1 cellular context compared by ENCODE assay signal in the genomic region with DNA sequence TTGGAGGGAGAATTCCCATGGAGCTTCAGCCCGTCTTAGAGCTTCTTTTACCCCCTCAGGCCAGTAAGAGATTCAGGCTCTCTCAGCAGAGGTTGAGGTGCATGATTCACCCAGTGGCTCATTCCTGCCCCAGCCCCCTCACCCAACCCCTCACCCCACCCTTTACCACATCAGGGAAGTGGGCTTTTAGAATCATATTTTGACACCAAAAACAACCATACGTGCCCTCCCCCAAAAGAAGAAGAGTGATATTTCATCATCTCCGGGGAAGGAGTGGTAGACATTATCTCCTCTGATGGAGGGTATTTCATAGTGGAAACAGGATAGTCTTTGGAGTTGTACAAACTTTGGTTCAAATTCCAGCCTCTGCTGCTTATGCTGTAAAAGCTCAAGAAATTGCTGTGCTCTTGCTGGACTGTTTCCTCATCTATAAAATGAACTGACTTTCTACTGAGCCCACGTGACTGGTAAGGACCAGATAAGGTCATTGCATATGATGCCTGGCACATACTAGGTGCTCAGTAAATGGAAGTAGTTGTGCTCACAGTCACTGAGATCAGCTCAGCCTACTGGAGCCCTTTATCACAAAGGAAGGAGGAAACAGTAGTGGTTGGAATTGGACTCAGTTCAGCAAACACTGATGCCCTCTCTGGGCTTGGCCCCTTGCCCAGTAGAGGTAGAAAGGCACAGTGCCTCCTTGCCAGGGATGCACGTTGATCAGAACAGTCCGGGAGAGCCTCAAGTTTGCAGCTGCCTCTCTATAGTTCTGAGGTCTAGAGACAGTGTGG.
TF ChIP-seq lines count a peak whose summit lies in the region.

No MANE protein-coding gene starts in this region.

TF ChIP-seq in GM23338, 12 proteins besides CTCF, POLR2A, EP300 and RAD21 (continued from another document):
- TF ChIP-seq, protein P1, sequence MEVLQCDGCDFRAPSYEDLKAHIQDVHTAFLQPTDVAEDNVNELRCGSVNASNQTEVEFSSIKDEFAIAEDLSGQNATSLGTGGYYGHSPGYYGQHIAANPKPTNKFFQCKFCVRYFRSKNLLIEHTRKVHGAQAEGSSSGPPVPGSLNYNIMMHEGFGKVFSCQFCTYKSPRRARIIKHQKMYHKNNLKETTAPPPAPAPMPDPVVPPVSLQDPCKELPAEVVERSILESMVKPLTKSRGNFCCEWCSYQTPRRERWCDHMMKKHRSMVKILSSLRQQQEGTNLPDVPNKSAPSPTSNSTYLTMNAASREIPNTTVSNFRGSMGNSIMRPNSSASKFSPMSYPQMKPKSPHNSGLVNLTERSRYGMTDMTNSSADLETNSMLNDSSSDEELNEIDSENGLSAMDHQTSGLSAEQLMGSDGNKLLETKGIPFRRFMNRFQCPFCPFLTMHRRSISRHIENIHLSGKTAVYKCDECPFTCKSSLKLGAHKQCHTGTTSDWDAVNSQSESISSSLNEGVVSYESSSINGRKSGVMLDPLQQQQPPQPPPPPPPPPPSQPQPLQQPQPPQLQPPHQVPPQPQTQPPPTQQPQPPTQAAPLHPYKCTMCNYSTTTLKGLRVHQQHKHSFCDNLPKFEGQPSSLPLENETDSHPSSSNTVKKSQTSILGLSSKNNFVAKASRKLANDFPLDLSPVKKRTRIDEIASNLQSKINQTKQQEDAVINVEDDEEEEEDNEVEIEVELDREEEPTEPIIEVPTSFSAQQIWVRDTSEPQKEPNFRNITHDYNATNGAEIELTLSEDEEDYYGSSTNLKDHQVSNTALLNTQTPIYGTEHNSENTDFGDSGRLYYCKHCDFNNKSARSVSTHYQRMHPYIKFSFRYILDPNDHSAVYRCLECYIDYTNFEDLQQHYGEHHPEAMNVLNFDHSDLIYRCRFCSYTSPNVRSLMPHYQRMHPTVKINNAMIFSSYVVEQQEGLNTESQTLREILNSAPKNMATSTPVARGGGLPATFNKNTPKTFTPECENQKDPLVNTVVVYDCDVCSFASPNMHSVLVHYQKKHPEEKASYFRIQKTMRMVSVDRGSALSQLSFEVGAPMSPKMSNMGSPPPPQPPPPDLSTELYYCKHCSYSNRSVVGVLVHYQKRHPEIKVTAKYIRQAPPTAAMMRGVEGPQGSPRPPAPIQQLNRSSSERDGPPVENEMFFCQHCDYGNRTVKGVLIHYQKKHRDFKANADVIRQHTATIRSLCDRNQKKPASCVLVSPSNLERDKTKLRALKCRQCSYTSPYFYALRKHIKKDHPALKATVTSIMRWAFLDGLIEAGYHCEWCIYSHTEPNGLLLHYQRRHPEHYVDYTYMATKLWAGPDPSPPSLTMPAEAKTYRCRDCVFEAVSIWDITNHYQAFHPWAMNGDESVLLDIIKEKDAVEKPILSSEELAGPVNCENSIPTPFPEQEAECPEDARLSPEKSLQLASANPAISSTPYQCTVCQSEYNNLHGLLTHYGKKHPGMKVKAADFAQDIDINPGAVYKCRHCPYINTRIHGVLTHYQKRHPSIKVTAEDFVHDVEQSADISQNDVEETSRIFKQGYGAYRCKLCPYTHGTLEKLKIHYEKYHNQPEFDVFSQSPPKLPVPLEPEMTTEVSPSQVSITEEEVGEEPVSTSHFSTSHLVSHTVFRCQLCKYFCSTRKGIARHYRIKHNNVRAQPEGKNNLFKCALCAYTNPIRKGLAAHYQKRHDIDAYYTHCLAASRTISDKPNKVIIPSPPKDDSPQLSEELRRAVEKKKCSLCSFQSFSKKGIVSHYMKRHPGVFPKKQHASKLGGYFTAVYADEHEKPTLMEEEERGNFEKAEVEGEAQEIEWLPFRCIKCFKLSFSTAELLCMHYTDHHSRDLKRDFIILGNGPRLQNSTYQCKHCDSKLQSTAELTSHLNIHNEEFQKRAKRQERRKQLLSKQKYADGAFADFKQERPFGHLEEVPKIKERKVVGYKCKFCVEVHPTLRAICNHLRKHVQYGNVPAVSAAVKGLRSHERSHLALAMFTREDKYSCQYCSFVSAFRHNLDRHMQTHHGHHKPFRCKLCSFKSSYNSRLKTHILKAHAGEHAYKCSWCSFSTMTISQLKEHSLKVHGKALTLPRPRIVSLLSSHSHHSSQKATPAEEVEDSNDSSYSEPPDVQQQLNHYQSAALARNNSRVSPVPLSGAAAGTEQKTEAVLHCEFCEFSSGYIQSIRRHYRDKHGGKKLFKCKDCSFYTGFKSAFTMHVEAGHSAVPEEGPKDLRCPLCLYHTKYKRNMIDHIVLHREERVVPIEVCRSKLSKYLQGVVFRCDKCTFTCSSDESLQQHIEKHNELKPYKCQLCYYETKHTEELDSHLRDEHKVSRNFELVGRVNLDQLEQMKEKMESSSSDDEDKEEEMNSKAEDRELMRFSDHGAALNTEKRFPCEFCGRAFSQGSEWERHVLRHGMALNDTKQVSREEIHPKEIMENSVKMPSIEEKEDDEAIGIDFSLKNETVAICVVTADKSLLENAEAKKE (CRISPR knock-in tag; IDR thresholded peaks at IDR 0.05): no peak
- TF ChIP-seq ZNF331 (CRISPR knock-in tag; IDR thresholded peaks at IDR 0.05; ENCODE audit: low read depth): no peak
- no peak for TF ChIP-seq CREB1 (CRISPR knock-in tag; IDR thresholded peaks at IDR 0.05; ENCODE audit: low read depth)
- no peak for TF ChIP-seq STAT1 (IDR thresholded peaks at IDR 0.05; ENCODE audit: unreplicated experiment)
- TF ChIP-seq NANOG (IDR thresholded peaks at IDR 0.05; ENCODE audit: borderline replicate concordance): no peak
- TF ChIP-seq, protein P2, sequence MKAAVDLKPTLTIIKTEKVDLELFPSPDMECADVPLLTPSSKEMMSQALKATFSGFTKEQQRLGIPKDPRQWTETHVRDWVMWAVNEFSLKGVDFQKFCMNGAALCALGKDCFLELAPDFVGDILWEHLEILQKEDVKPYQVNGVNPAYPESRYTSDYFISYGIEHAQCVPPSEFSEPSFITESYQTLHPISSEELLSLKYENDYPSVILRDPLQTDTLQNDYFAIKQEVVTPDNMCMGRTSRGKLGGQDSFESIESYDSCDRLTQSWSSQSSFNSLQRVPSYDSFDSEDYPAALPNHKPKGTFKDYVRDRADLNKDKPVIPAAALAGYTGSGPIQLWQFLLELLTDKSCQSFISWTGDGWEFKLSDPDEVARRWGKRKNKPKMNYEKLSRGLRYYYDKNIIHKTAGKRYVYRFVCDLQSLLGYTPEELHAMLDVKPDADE (IDR thresholded peaks at IDR 0.05): no peak
- no peak for TF ChIP-seq JUNB (IDR thresholded peaks at IDR 0.05; ENCODE audit: unreplicated experiment)
